In genomic region chr6:16184129-16184528, GRCh38 we compare ENCODE assay signal across 8 cellular contexts. TPM values are rescaled to one million over a fixed set of nuclear protein-coding genes. Genes with fewer than 3 reads are reported as not detected.
DNase-seq lines count a peak whose midpoint lies in the region; ATAC-seq, FAIRE-seq and TF ChIP-seq lines count a peak whose summit lies in the region.

No MANE protein-coding gene starts in this region.

- in situ Hi-C loops in GM12878 (cut with MboI): loop anchor here (5.0 kb wide), 1 partner anchor 492 kb away; no protein-coding TSS in a partner anchor

- no peaks in the 10 kb centered on the region for H3K4me1 ChIP-seq in GM12878 (ENCODE audit: control insufficient read depth, insufficient read depth, low read length)

- intact Hi-C loops in GM12878 (cut with micrococcal nuclease; ENCODE audit: unreplicated experiment): no loop called here
- intact Hi-C loops in CD4-positive, alpha-beta T cell (cut with DNase I, micrococcal nuclease): no loop called here

- no peaks in the 10 kb centered on the region for H3K36me3 ChIP-seq in GM12878 (ENCODE audit: control insufficient read depth in 2 of 2, insufficient read depth in 2 of 2, low read length in 1 of 2)

- ATAC-seq in GM18520 (IDR thresholded peaks at IDR 0.05; ENCODE audit: unreplicated experiment) (peak; percentile 37), GM12878 (peak; percentile 98), HG03520 (IDR thresholded peaks at IDR 0.05; ENCODE audit: unreplicated experiment) (no peak)
- no peak for ATAC-seq in CD4-positive, alpha-beta T cell (ENCODE audit: poor library complexity)
- no peak for ATAC-seq in effector memory CD8-positive, alpha-beta T cell (replicated peaks)

- 13% methylated on average over 3 of the region's 3 CpGs for WGBS in GM12878 (ENCODE audit: insufficient coverage, insufficient replicate concordance, low lambda C conversion rate, missing lambda C conversion rate)

- H3K4me1 Mint-ChIP-seq in CD4-positive, alpha-beta T cell (ENCODE audit: low read depth): peaks cover 35% of the 10 kb centered on the region
- peaks cover 12 to 17% of the 10 kb centered on the region in 2 donors for H3K4me1 Mint-ChIP-seq in effector memory CD8-positive, alpha-beta T cell (ENCODE audit: low read depth in 2 of 2)

- no TSS peak for BruUV-seq in GM12878 (replicated peaks; lab: Mats Ljungman, UMichigan)

- DNase-seq in AG10803 (ENCODE audit: low read depth) (peak; percentile 28), NAMALWA (ENCODE audit: low spot score) (peak; percentile 76), GM12878 (ENCODE audit: low read depth, low spot score) (peak; percentile 45), myocyte (ENCODE audit: low read depth) (peak; percentile 53)
- no peak for DNase-seq in CD4-positive, alpha-beta T cell
- DNase-seq in effector memory CD8-positive, alpha-beta T cell: no peak

- peaks cover 7% of the 10 kb centered on the region for H3K9me3 Mint-ChIP-seq in CD4-positive, alpha-beta T cell
- H3K9me3 Mint-ChIP-seq in effector memory CD8-positive, alpha-beta T cell: no peaks in the 10 kb centered on the region

- no peaks in the 10 kb centered on the region for H4K20me1 ChIP-seq in GM12878 (ENCODE audit: control insufficient read depth, insufficient read depth)

- H3K27me3 ChIP-seq in GM12878 (replicated peaks in 1 of 2; ENCODE audit: control insufficient read depth in 2 of 2, insufficient read depth in 2 of 2, low read length in 1 of 2): no peaks in the 10 kb centered on the region; a peak in 1 of 4 replicates
- H3K27me3 ChIP-seq in CD4-positive, alpha-beta T cell (ENCODE audit: control insufficient read depth, insufficient read depth, low read length): no peaks in the 10 kb centered on the region

- RAD21 ChIA-PET in GM12878 (lab: Charles Lee; ENCODE audit: unreplicated experiment): interaction anchor here (0.6 to 5.8 kb wide), 20 partner anchors 11 to 525 kb away, joined by 3 to 129 read pairs (median 10); partner anchors contain the start of gene MYLIP

- no peaks in the 10 kb centered on the region for H3K79me2 ChIP-seq in GM12878 (ENCODE audit: control insufficient read depth, insufficient read depth, low read length)

- no peak for FAIRE-seq in GM12878 (lab: Jason Lieb, UNC)

- no peaks in the 10 kb centered on the region; the same call in 2 of the 3 replicates for H3K9me3 ChIP-seq in GM12878 (replicated peaks; ENCODE audit: control insufficient read depth, insufficient read depth, low read length)
- peaks cover 15% of the 10 kb centered on the region for H3K9me3 ChIP-seq in CD4-positive, alpha-beta T cell (ENCODE audit: control insufficient read depth, low read length)

- TF ChIP-seq POLR2A in GM12878 (IDR thresholded peaks at IDR 0.05; ENCODE audit: low read depth, low read length): no peak

- TF ChIP-seq EP300 in GM12878 (IDR thresholded peaks at IDR 0.05; ENCODE audit: borderline replicate concordance in 1 of 2, control insufficient read depth in 1 of 2, low read depth in 2 of 2, low read length in 2 of 2): no peak

- no peak overlapping the region for H3K27ac ChIP-seq in GM12878 (ENCODE audit: control insufficient read depth, insufficient read depth)
- H3K27ac ChIP-seq in CD4-positive, alpha-beta T cell (ENCODE audit: low read depth, low read length): no peak overlapping the region

- no peak overlapping the region for H3K4me2 ChIP-seq in GM12878 (ENCODE audit: control insufficient read depth, insufficient read depth)

- H3K9ac ChIP-seq in GM12878 (ENCODE audit: control insufficient read depth, insufficient read depth, low read length): no peak overlapping the region

- H2AFZ ChIP-seq in GM12878 (ENCODE audit: control insufficient read depth, low read depth, low read length): no peak overlapping the region

- SMC1A ChIA-PET in GM12878 (lab: Charles Lee; ENCODE audit: uncharacterized antibody, unreplicated experiment): interaction anchor here (0.9 to 7.7 kb wide), 18 partner anchors 9 to 561 kb away, joined by 3 to 93 read pairs (median 8); partner anchors contain the start of gene MYLIP

- no peak overlapping the region for H3K27ac Mint-ChIP-seq in CD4-positive, alpha-beta T cell
- H3K27ac Mint-ChIP-seq in effector memory CD8-positive, alpha-beta T cell: no peak overlapping the region

- no peak overlapping the region for H3K4me3 ChIP-seq in AG10803 (ENCODE audit: low read length)
- no peak overlapping the region for H3K4me3 ChIP-seq in GM12878

- CTCF ChIA-PET in GM12878 (lab: Yijun Ruan, JAX): interaction anchor here (0.9 to 3.9 kb wide), 27 partner anchors 10 to 661 kb away, joined by 3 to 130 read pairs (median 15); partner anchors contain the start of gene MYLIP
- CTCF ChIA-PET in CD4-positive, alpha-beta T cell (lab: Charles Lee): interaction anchor here (1.6 kb wide), 1 partner anchor 15 kb away, joined by 6 read pairs; no protein-coding TSS in a partner anchor

- H3K27me3 Mint-ChIP-seq in CD4-positive, alpha-beta T cell: no peaks in the 10 kb centered on the region
- peaks cover under 1 to 11% of the 10 kb centered on the region in 2 donors for H3K27me3 Mint-ChIP-seq in effector memory CD8-positive, alpha-beta T cell

- peak; percentile 47 for TF ChIP-seq CTCF in AG10803 (conservative IDR thresholded peaks at IDR 0.05; ENCODE audit: low read length)
- peak; percentile 36 to 55 (median 45); a peak in 4 of 6 replicates for TF ChIP-seq CTCF in GM12878 (IDR thresholded peaks at IDR 0.05 in 2 of 3, conservative IDR thresholded peaks at IDR 0.05 in 1 of 3; ENCODE audit: control insufficient read depth in 2 of 3, extremely low read depth in 1 of 3, insufficient read depth in 1 of 3, low read depth in 3 of 3, low read length in 3 of 3)
- TF ChIP-seq CTCF in CD4-positive, alpha-beta T cell (IDR thresholded peaks at IDR 0.05): no peak

- peaks cover 8% of the 10 kb centered on the region for H3K36me3 Mint-ChIP-seq in CD4-positive, alpha-beta T cell (ENCODE audit: low read depth)
- peaks cover 9% of the 10 kb centered on the region for H3K36me3 Mint-ChIP-seq in effector memory CD8-positive, alpha-beta T cell (ENCODE audit: insufficient read depth)

- POLR2A ChIA-PET in GM12878 (lab: Charles Lee): interaction anchor here (1.5 to 2.2 kb wide), 4 partner anchors 58 to 517 kb away, joined by 3 to 8 read pairs (median 5); no protein-coding TSS in a partner anchor
- POLR2A ChIA-PET in CD4-positive, alpha-beta T cell (lab: Charles Lee): no interaction called here

- TF ChIP-seq RAD21 in GM12878 (IDR thresholded peaks at IDR 0.05; ENCODE audit: insufficient read depth, low read depth, low read length): peak; percentile 50

- H3K4me3 Mint-ChIP-seq in CD4-positive, alpha-beta T cell: no peak overlapping the region
- H3K4me3 Mint-ChIP-seq in effector memory CD8-positive, alpha-beta T cell: no peak overlapping the region

TF ChIP-seq in GM12878, 131 proteins besides CTCF, POLR2A, EP300 and RAD21 (continues in another document):
- TF ChIP-seq PBX3 (IDR thresholded peaks at IDR 0.05; ENCODE audit: insufficient replicate concordance, low read depth, low read length): no peak
- no peak for TF ChIP-seq CBX3 (IDR thresholded peaks at IDR 0.05; ENCODE audit: borderline replicate concordance, low read depth)

RNA-seq across cellular contexts. Expression of gene GMPR, which starts 54.3 kb away (rescaled TPM):
- not detected in 2 replicates for total RNA-seq in GM12878 (2013; cell fraction: nucleolus; rRNA removed)
- 0.22 and 0.62 TPM in 2 replicates for total RNA-seq in GM12878 (2014; rRNA removed)
- total RNA-seq in GM12878 (2014; rRNA removed; fragmentation: Illumina TruSeq; extraction: Trizol): 0.18 and 0.23 TPM in 2 replicates
- 0.67 and 1.1 TPM in 2 replicates for total RNA-seq in GM12878 (2021)
- polyA plus RNA-seq in GM12878 (2011; ENCODE audit: low read depth): 0.47 TPM
- 0.78 and 1.8 TPM in 2 replicates for polyA plus RNA-seq in GM12878 (2011; rRNA removed)
- polyA plus RNA-seq in GM12878 (2011; cell fraction: cytosol; rRNA removed): 1.8 and 1.9 TPM in 2 replicates
- polyA plus RNA-seq in GM12878 (2011; cell fraction: nucleus; rRNA removed): 1.1 TPM in 2 replicates
- polyA plus RNA-seq in GM12878 (2012): 1.9 and 3.2 TPM in 2 replicates
- 0.78 and 0.84 TPM in 2 replicates for polyA plus RNA-seq in GM12878 (2014; fragmentation: Illumina TruSeq; extraction: Trizol)
- under 1 TPM in 1 of 2 experiments, not detected in 1; 0.49 TPM for polyA plus RNA-seq in GM12878 (2014; fragmentation: Nextera tagmentation; extraction: Ambion mirVana)
- 0.32 and 0.55 TPM in 2 replicates for polyA plus RNA-seq in GM12878 (2014; rRNA removed)
- under 1 TPM; 0.15 to 0.24 TPM for polyA plus RNA-seq in GM12878 (2016; fragmentation: Nextera tagmentation; extraction: Ambion mirVana)
- polyA minus RNA-seq in GM12878 (2011; rRNA and poly(A)+ RNA removed): 1.0 and 1.2 TPM in 2 replicates
- 0.94 and 1.0 TPM in 2 replicates for polyA minus RNA-seq in GM12878 (2011; cell fraction: cytosol; rRNA and poly(A)+ RNA removed)
- polyA minus RNA-seq in GM12878 (2011; cell fraction: nucleus; rRNA and poly(A)+ RNA removed): 0.24 and 0.67 TPM in 2 replicates
- 37.5 and 43.6 TPM in 2 replicates for total RNA-seq in myocyte
- 26.6 TPM for polyA plus RNA-seq in myocyte (2012)
- under 1 TPM; 0.63 to 0.95 TPM for total RNA-seq in CD4-positive, alpha-beta T cell

RNA-seq across cellular contexts. Expression of gene MYLIP, which starts 55.2 kb away (rescaled TPM):
- total RNA-seq in GM12878 (2013; cell fraction: nucleolus; rRNA removed): 123 and 131 TPM in 2 replicates
- 12.9 and 15.1 TPM in 2 replicates for total RNA-seq in GM12878 (2014; rRNA removed)
- total RNA-seq in GM12878 (2014; rRNA removed; fragmentation: Illumina TruSeq; extraction: Trizol): 12.8 and 13.0 TPM in 2 replicates
- 14.7 and 15.2 TPM in 2 replicates for total RNA-seq in GM12878 (2021)
- polyA plus RNA-seq in GM12878 (2011; ENCODE audit: low read depth): 10.8 TPM
- 122 and 123 TPM in 2 replicates for polyA plus RNA-seq in GM12878 (2011; rRNA removed)
- polyA plus RNA-seq in GM12878 (2011; cell fraction: cytosol; rRNA removed): 73.6 and 81.0 TPM in 2 replicates
- 120 and 147 TPM in 2 replicates for polyA plus RNA-seq in GM12878 (2011; cell fraction: nucleus; rRNA removed)
- 11.3 and 20.8 TPM in 2 replicates for polyA plus RNA-seq in GM12878 (2012)
- 12.3 and 13.0 TPM in 2 replicates for polyA plus RNA-seq in GM12878 (2014; fragmentation: Illumina TruSeq; extraction: Trizol)
- 1 to 10 TPM; 5.3 to 5.8 TPM for polyA plus RNA-seq in GM12878 (2014; fragmentation: Nextera tagmentation; extraction: Ambion mirVana)
- 14.1 and 16.5 TPM in 2 replicates for polyA plus RNA-seq in GM12878 (2014; rRNA removed)
- polyA plus RNA-seq in GM12878 (2016; fragmentation: Nextera tagmentation; extraction: Ambion mirVana): 1 to 10 TPM; 5.6 to 7.1 TPM
- 124 and 137 TPM in 2 replicates for polyA minus RNA-seq in GM12878 (2011; rRNA and poly(A)+ RNA removed)
- 37.2 and 44.1 TPM in 2 replicates for polyA minus RNA-seq in GM12878 (2011; cell fraction: cytosol; rRNA and poly(A)+ RNA removed)
- 67.3 and 86.4 TPM in 2 replicates for polyA minus RNA-seq in GM12878 (2011; cell fraction: nucleus; rRNA and poly(A)+ RNA removed)
- total RNA-seq in myocyte: 23.2 and 25.7 TPM in 2 replicates
- 3.9 TPM for polyA plus RNA-seq in myocyte (2012)
- 100 to 1,000 TPM; 324 TPM for total RNA-seq in CD4-positive, alpha-beta T cell

Comparison
In these comparisons a context has a peak if more than half of its experiments do, and no peak if none do; other contexts are left out.
1. DNase-seq: peak in AG10803 (single experiment), NAMALWA (single experiment), GM12878 (single experiment) and myocyte (single experiment); none in CD4-positive, alpha-beta T cell (0 of 10) and effector memory CD8-positive, alpha-beta T cell (0 of 3).
2. ATAC-seq: peak in GM18520 (single experiment) and GM12878 (single experiment); none in HG03520 (single experiment), CD4-positive, alpha-beta T cell (single experiment) and effector memory CD8-positive, alpha-beta T cell (single experiment).
3. RNA of gene GMPR, which starts 54.3 kb away (total RNA-seq): 37.5 to 43.6 TPM in myocyte; 0.63 to 0.95 TPM in CD4-positive, alpha-beta T cell and 0.18 to 1.1 TPM in GM12878; every median in the first group is over 10 times any median in the second.